Comparison of ENCODE assay signal across 9 cellular contexts in genomic region chrX:69718102-69718501, GRCh38.
"Had no signal": no experiment of that assay in that cellular context is flagged by ENCODE, and none has a peak within 500 bp of the region (broad histone marks: within the 10 kb centered on the region; RNA-seq: fewer than 3 reads in every experiment).

No MANE protein-coding gene starts in this region.

- FAIRE-seq: H1, H54, K562 had no signal

- ATAC-seq: GM23338, K562 had no signal

- H3K4me2 ChIP-seq: GM23338 had no signal

- H3K4me3 Mint-ChIP-seq: GM23338, H9, HFFc6 had no signal

- H3K4me1 Mint-ChIP-seq: GM23338, H9 had no signal

- H3K27ac Mint-ChIP-seq: GM23338, H9, HFFc6 had no signal

- H3K4me3 ChIP-seq: GM23338, K562 had no signal

- DNase-seq: H9, HCEC 1CT, HFFc6, IMR-90 had no signal

- H3K27ac ChIP-seq: HL-60 had no signal

- H2AFZ ChIP-seq: GM23338 had no signal
